ENCODE assay signal across 29 cellular contexts in genomic region chr17:33657181-33657580, GRCh38.
"Had no signal": no experiment of that assay in that cellular context is flagged by ENCODE, and none has a peak within 500 bp of the region (broad histone marks: within the 10 kb centered on the region; RNA-seq: fewer than 3 reads in every experiment).

No MANE protein-coding gene starts in this region.

- H3K4me1 Mint-ChIP-seq: activated CD4-positive, alpha-beta T cell treated with anti-CD3 and anti-CD28 coated beads for 36 hours; activated CD4-positive, alpha-beta T cell treated with anti-CD3 and anti-CD28 coated beads, Interleukin-2, amount 10 ng/mL, durations not matched to agents 7 days and 5 days; activated naive CD4-positive, alpha-beta T cell treated with anti-CD3 and anti-CD28 coated beads, Interleukin-2, amount 50 U/mL, for 24 hours; activated naive CD8-positive, alpha-beta T cell treated with anti-CD3 and anti-CD28 coated beads, Interleukin-2, amount 10 ng/mL, durations not matched to agents 7 days and 5 days; IgD-negative memory B cell had no signal

- H3K4me3 Mint-ChIP-seq: activated CD4-positive, alpha-beta T cell treated with anti-CD3 and anti-CD28 coated beads for 36 hours; activated CD4-positive, alpha-beta T cell treated with anti-CD3 and anti-CD28 coated beads, Interleukin-2, amount 10 ng/mL, durations not matched to agents 7 days and 5 days; activated CD8-positive, alpha-beta T cell treated with anti-CD3 and anti-CD28 coated beads, Interleukin-2, amount 10 ng/mL, durations not matched to agents 7 days and 5 days; activated naive CD4-positive, alpha-beta T cell treated with anti-CD3 and anti-CD28 coated beads, Interleukin-2, amount 50 U/mL, for 24 hours; activated naive CD8-positive, alpha-beta T cell treated with anti-CD3 and anti-CD28 coated beads, Interleukin-2, amount 10 ng/mL, durations not matched to agents 7 days and 5 days; activated T-cell treated with anti-CD3 and anti-CD28 coated beads, Interleukin-2, amount 50 U/mL, for 24 hours; IgD-negative memory B cell; T-helper 1 cell treated with Interleukin-12 subunit alpha and Interleukin-12 subunit beta and Interleukin-4 antibody, amounts not matched to agents 30 μg/mL and 1 μg/mL, for 36 hours; T-helper 2 cell treated with Interferon-gamma antibody and Interleukin-4, amounts not matched to agents 5 μg/mL and 100 μg/mL, for 36 hours had no signal

- H3K9me3 ChIP-seq: ascending aorta, SJCRH30 had no signal

- DNase-seq: activated CD4-positive, alpha-beta T cell treated with anti-CD3 and anti-CD28 coated beads for 36 hours; activated CD4-positive, alpha-beta T cell treated with anti-CD3 and anti-CD28 coated beads, Interleukin-2, amount 10 ng/mL, durations not matched to agents 7 days and 5 days; activated CD4-positive, alpha-beta T cell treated with anti-CD3 and anti-CD28 coated beads, Interleukin-2, amount 50 U/mL, for 48 hours; activated CD8-positive, alpha-beta T cell treated with anti-CD3 and anti-CD28 coated beads, Interleukin-2, amount 10 ng/mL, durations not matched to agents 7 days and 5 days; activated gamma-delta T cell; activated naive CD4-positive, alpha-beta T cell treated with Interleukin-2 at 50 U/mL for 16 hours; activated naive CD8-positive, alpha-beta T cell treated with anti-CD3 and anti-CD28 coated beads, Interleukin-2, amount 10 ng/mL, durations not matched to agents 7 days and 5 days; activated T-cell treated with anti-CD3 and anti-CD28 coated beads, Interleukin-2, amount 50 U/mL, for 24 hours; Karpas-422; KBM-7; NCI-H1105 treated with DMSO at 0.1 percent for 48 hours; NCI-H1436; NCI-H1694; NCI-H1930; NCI-H2081 treated with DMSO at 0.1 percent for 48 hours; NCI-H226; NCI-H446 treated with DMSO at 0.1 percent for 48 hours; NCI-H524; SHP77 had no signal

- H3K9me3 Mint-ChIP-seq: activated CD4-positive, alpha-beta T cell treated with anti-CD3 and anti-CD28 coated beads, Interleukin-2, amount 10 ng/mL, durations not matched to agents 7 days and 5 days; activated naive CD4-positive, alpha-beta T cell treated with anti-CD3 and anti-CD28 coated beads, Interleukin-2, amount 50 U/mL, for 24 hours; activated naive CD8-positive, alpha-beta T cell treated with anti-CD3 and anti-CD28 coated beads, Interleukin-2, amount 10 ng/mL, durations not matched to agents 7 days and 5 days; activated T-cell treated with anti-CD3 and anti-CD28 coated beads, Interleukin-2, amount 50 U/mL, for 24 hours; activated T-helper 2 cell treated with anti-CD3 and anti-CD28 coated beads, Interferon-gamma antibody, Interleukin-2, Interleukin-4, amounts not matched to agents 10 μg/mL and 5 μg/mL and 100 μg/mL, durations not matched to agents 14 hours and 24 hours and 36 hours; IgD-negative memory B cell; T-helper 1 cell treated with Interleukin-12 subunit alpha and Interleukin-12 subunit beta and Interleukin-4 antibody, amounts not matched to agents 30 μg/mL and 1 μg/mL, for 36 hours; T-helper 2 cell treated with Interferon-gamma antibody and Interleukin-4, amounts not matched to agents 5 μg/mL and 100 μg/mL, for 36 hours had no signal

- H3K4me3 ChIP-seq: ascending aorta, SJCRH30, SK-N-MC had no signal

- H3K27ac ChIP-seq: ascending aorta, SJCRH30, SK-N-MC had no signal

- H3K36me3 ChIP-seq: ascending aorta, SJCRH30 had no signal

- ATAC-seq: activated CD4-positive, alpha-beta T cell treated with anti-CD3 and anti-CD28 coated beads for 36 hours; activated CD4-positive, CD25-positive, alpha-beta regulatory T cell treated with anti-CD3 and anti-CD28 coated beads, Interleukin-2, amount 50 U/mL, for 24 hours; activated CD8-positive, alpha-beta T cell treated with anti-CD3 and anti-CD28 coated beads, Interleukin-2, amount 10 ng/mL, durations not matched to agents 7 days and 5 days; Panc1 had no signal

- H3K27me3 ChIP-seq: ascending aorta, SJCRH30 had no signal

- H3K36me3 Mint-ChIP-seq: activated naive CD4-positive, alpha-beta T cell treated with anti-CD3 and anti-CD28 coated beads, Interleukin-2, amount 50 U/mL, for 24 hours; activated naive CD8-positive, alpha-beta T cell treated with anti-CD3 and anti-CD28 coated beads, Interleukin-2, amount 10 ng/mL, durations not matched to agents 7 days and 5 days; IgD-negative memory B cell had no signal

- H3K4me1 ChIP-seq: ascending aorta, SJCRH30 had no signal

- H3K27ac Mint-ChIP-seq: activated CD4-positive, alpha-beta T cell treated with anti-CD3 and anti-CD28 coated beads for 36 hours; activated CD4-positive, alpha-beta T cell treated with anti-CD3 and anti-CD28 coated beads, Interleukin-2, amount 10 ng/mL, durations not matched to agents 7 days and 5 days; activated CD8-positive, alpha-beta T cell treated with anti-CD3 and anti-CD28 coated beads, Interleukin-2, amount 10 ng/mL, durations not matched to agents 7 days and 5 days; activated naive CD4-positive, alpha-beta T cell treated with anti-CD3 and anti-CD28 coated beads, Interleukin-2, amount 50 U/mL, for 24 hours; activated naive CD8-positive, alpha-beta T cell treated with anti-CD3 and anti-CD28 coated beads, Interleukin-2, amount 10 ng/mL, durations not matched to agents 7 days and 5 days; activated T-cell treated with anti-CD3 and anti-CD28 coated beads, Interleukin-2, amount 50 U/mL, for 24 hours; activated T-helper 2 cell treated with anti-CD3 and anti-CD28 coated beads, Interferon-gamma antibody, Interleukin-2, Interleukin-4, amounts not matched to agents 10 μg/mL and 5 μg/mL and 100 μg/mL, durations not matched to agents 14 hours and 24 hours and 36 hours; IgD-negative memory B cell; T-helper 1 cell treated with Interleukin-12 subunit alpha and Interleukin-12 subunit beta and Interleukin-4 antibody, amounts not matched to agents 30 μg/mL and 1 μg/mL, for 36 hours; T-helper 2 cell treated with Interferon-gamma antibody and Interleukin-4, amounts not matched to agents 5 μg/mL and 100 μg/mL, for 36 hours had no signal
